19 cellular contexts compared by ENCODE assay signal in genomic region chr7:127379642-127380041, GRCh38. TPM values are rescaled to one million over a fixed set of nuclear protein-coding genes. Genes with fewer than 3 reads are reported as not detected.
A peak's percentile ranks its signal among the peaks of the same experiment; 100 is the strongest.
DNase-seq lines count a peak whose midpoint lies in the region; ATAC-seq, FAIRE-seq and TF ChIP-seq lines count a peak whose summit lies in the region.
"Had no signal": no experiment of that assay in that cellular context is flagged by ENCODE, and none has a peak within 500 bp of the region (broad histone marks: within the 10 kb centered on the region; RNA-seq: fewer than 3 reads in every experiment).

No MANE protein-coding gene starts in this region.

- H3K79me2 ChIP-seq in HepG2 (ENCODE audit: insufficient read depth, low read length), result peaks cover 41% of the 10 kb centered on the region
- H3K79me2 ChIP-seq in Loucy (ENCODE audit: insufficient read depth, low read length), result peaks cover 85% of the 10 kb centered on the region

- POLR2A ChIA-PET in HepG2 (lab: Yijun Ruan, JAX), result no interaction called here

- no peaks in the 10 kb centered on the region for H3K9me2 ChIP-seq in Loucy (replicated peaks; ENCODE audit: low read depth, low read length)

- no peak for TF ChIP-seq CTCF in HepG2 (CRISPR knock-in tag; IDR thresholded peaks at IDR 0.05)
- no peak for TF ChIP-seq CTCF in right lobe of liver (IDR thresholded peaks at IDR 0.05)
- TF ChIP-seq CTCF in Loucy (conservative IDR thresholded peaks at IDR 0.05; ENCODE audit: low read length), result no peak

- H3K4me2 ChIP-seq in HepG2 (ENCODE audit: low read depth, low read length), result no peak overlapping the region
- H3K4me2 ChIP-seq in Loucy (ENCODE audit: low read depth, low read length, poor library complexity, severe bottlenecking), result peak overlapping the region; percentile 27

- H3K4me3 Mint-ChIP-seq in activated naive CD8-positive, alpha-beta T cell treated with anti-CD3 and anti-CD28 coated beads, Interleukin-2, amount 50 U/mL, for 24 hours, result no peak overlapping the region
- no peak overlapping the region for H3K4me3 Mint-ChIP-seq in stimulated activated memory B cell treated with anti-CD40 and anti-IgM and Interleukin-4, amounts not matched to agents 10 μg/mL and 1 μg/mL and 100 μg/mL, for 72 hours

- H3K36me3 Mint-ChIP-seq in activated naive CD8-positive, alpha-beta T cell treated with anti-CD3 and anti-CD28 coated beads, Interleukin-2, amount 50 U/mL, for 24 hours (ENCODE audit: low read depth), result peaks cover 55% of the 10 kb centered on the region
- H3K36me3 Mint-ChIP-seq in stimulated activated memory B cell treated with anti-CD40 and anti-IgM and Interleukin-4, amounts not matched to agents 10 μg/mL and 1 μg/mL and 100 μg/mL, for 72 hours, result peaks cover 43% of the 10 kb centered on the region

- H3K9me3 Mint-ChIP-seq in activated naive CD8-positive, alpha-beta T cell treated with anti-CD3 and anti-CD28 coated beads, Interleukin-2, amount 50 U/mL, for 24 hours, result no peaks in the 10 kb centered on the region
- H3K9me3 Mint-ChIP-seq in stimulated activated memory B cell treated with anti-CD40 and anti-IgM and Interleukin-4, amounts not matched to agents 10 μg/mL and 1 μg/mL and 100 μg/mL, for 72 hours, result no peaks in the 10 kb centered on the region

- H3K4me3 ChIP-seq in HepG2 (replicated peaks in 1 of 3; ENCODE audit: insufficient read depth in 1 of 3, low read depth in 2 of 3, low read length in 3 of 3), result no peak overlapping the region
- H3K4me3 ChIP-seq in right lobe of liver, result no peak overlapping the region
- no peak overlapping the region for H3K4me3 ChIP-seq in Loucy (ENCODE audit: low read length, poor library complexity, severe bottlenecking)

- H3K36me3 ChIP-seq in HepG2 (replicated peaks in 1 of 2; ENCODE audit: control insufficient read depth in 1 of 2, insufficient read depth in 2 of 2, low read length in 2 of 2) (peaks cover 0 to 11% of the 10 kb centered on the region in 2 experiments; a peak in 3 of 5 replicates), right lobe of liver (peaks cover 0 to 5% (median 0%) of the 10 kb centered on the region in 4 donors), Loucy (ENCODE audit: insufficient read depth, low read length) (peaks cover 41% of the 10 kb centered on the region)

- peak overlapping the region; percentile 49 for H3K27ac Mint-ChIP-seq in activated naive CD8-positive, alpha-beta T cell treated with anti-CD3 and anti-CD28 coated beads, Interleukin-2, amount 50 U/mL, for 24 hours
- peak overlapping the region; percentile 25 for H3K27ac Mint-ChIP-seq in stimulated activated memory B cell treated with anti-CD40 and anti-IgM and Interleukin-4, amounts not matched to agents 10 μg/mL and 1 μg/mL and 100 μg/mL, for 72 hours

- no peak overlapping the region for H3K9ac ChIP-seq in HepG2 (ENCODE audit: insufficient read depth, low read depth, low read length)
- no peak overlapping the region for H3K9ac ChIP-seq in Loucy (ENCODE audit: low read depth, low read length, poor library complexity, severe bottlenecking)

- H3K27me3 ChIP-seq in HepG2 (ENCODE audit: control insufficient read depth in 1 of 2, insufficient read depth in 2 of 2, low read length in 2 of 2) (no peaks in the 10 kb centered on the region), right lobe of liver (no peaks in the 10 kb centered on the region), Loucy (ENCODE audit: insufficient read depth, low read length, poor library complexity, severe bottlenecking) (no peaks in the 10 kb centered on the region)

- no peak for TF ChIP-seq RAD21 in HepG2 (CRISPR knock-in tag; IDR thresholded peaks at IDR 0.05)

- CTCF ChIA-PET in HepG2 (lab: Yijun Ruan, JAX; ENCODE audit: low intra/inter-chr PET ratio, low total read pairs), result no interaction called here

- TF ChIP-seq EP300 in HepG2 (IDR thresholded peaks at IDR 0.05; ENCODE audit: low read depth in 2 of 2, low read length in 2 of 2), result no peak
- no peak for TF ChIP-seq EP300 in HepG2 (CRISPR knock-in tag; IDR thresholded peaks at IDR 0.05; ENCODE audit: borderline replicate concordance)

- H4K20me1 ChIP-seq in HepG2 (ENCODE audit: insufficient read depth, low read length), result peaks cover 2% of the 10 kb centered on the region; the same call in 1 of the 2 replicates
- peaks cover 95% of the 10 kb centered on the region for H4K20me1 ChIP-seq in Loucy (ENCODE audit: insufficient read depth, low read length, poor library complexity, severe bottlenecking)

- no peaks in the 10 kb centered on the region for H3K27me3 Mint-ChIP-seq in activated naive CD8-positive, alpha-beta T cell treated with anti-CD3 and anti-CD28 coated beads, Interleukin-2, amount 50 U/mL, for 24 hours
- H3K27me3 Mint-ChIP-seq in stimulated activated memory B cell treated with anti-CD40 and anti-IgM and Interleukin-4, amounts not matched to agents 10 μg/mL and 1 μg/mL and 100 μg/mL, for 72 hours, result no peaks in the 10 kb centered on the region

- no peaks in the 10 kb centered on the region for H3F3A ChIP-seq in Loucy (ENCODE audit: low read depth)

- TF ChIP-seq POLR2A in HepG2 (IDR thresholded peaks at IDR 0.05; ENCODE audit: insufficient read depth in 1 of 2, low read depth in 2 of 2, low read length in 2 of 2) (no peak), right lobe of liver (IDR thresholded peaks at IDR 0.05) (no peak)

- H3K9me3 ChIP-seq in HepG2 (ENCODE audit: low read length), result no peaks in the 10 kb centered on the region
- H3K9me3 ChIP-seq in right lobe of liver, result no peaks in the 10 kb centered on the region
- H3K9me3 ChIP-seq in Loucy (ENCODE audit: insufficient read depth, low read depth, low read length), result no peaks in the 10 kb centered on the region

- intact Hi-C loops in HepG2 (cut with micrococcal nuclease; ENCODE audit: unreplicated experiment), result no loop called here
- intact Hi-C loops in right lobe of liver (cut with DNase I), result no loop called here

- no peak for FAIRE-seq in HepG2 (lab: Jason Lieb, UNC)
- FAIRE-seq: D721Med, HTR-8/SVneo had no signal

- peaks cover 25% of the 10 kb centered on the region for H3K4me1 ChIP-seq in HepG2 (ENCODE audit: insufficient read depth, low read length)
- H3K4me1 ChIP-seq in right lobe of liver, result peaks cover 0 to 7% (median 0%) of the 10 kb centered on the region in 4 donors
- H3K4me1 ChIP-seq in Loucy (ENCODE audit: insufficient read depth, low read length, poor library complexity, severe bottlenecking), result peaks cover 17% of the 10 kb centered on the region

- in situ Hi-C loops in HepG2 (cut with HindIII; ENCODE audit: extremely low pct_ligation_motif_present, low pct_unique_long_range_greater_than_20kb), result no loop called here

- no peak overlapping the region for H3K27ac ChIP-seq in HepG2 (ENCODE audit: extremely low read length, insufficient read depth, low read length)
- H3K27ac ChIP-seq in right lobe of liver, result no peak overlapping the region
- H3K27ac ChIP-seq: HL-60 had no signal

- WGBS in HepG2 (ENCODE audit: low lambda C conversion rate), result 91% methylated on average over 2 of the region's 2 CpGs
- WGBS in right lobe of liver (ENCODE audit: insufficient coverage, low coverage, low lambda C conversion rate, missing lambda C conversion rate), result 85% methylated on average over 2 of the region's 2 CpGs

- ATAC-seq in HepG2 (no peak), right lobe of liver (no peak), GM19328 (IDR thresholded peaks at IDR 0.05; ENCODE audit: unreplicated experiment) (no peak)
- no peak for ATAC-seq in activated naive CD8-positive, alpha-beta T cell treated with anti-CD3 and anti-CD28 coated beads, Interleukin-2, amount 50 U/mL, for 24 hours
- no peak for ATAC-seq in stimulated activated memory B cell treated with anti-CD40 and anti-IgM and Interleukin-4, amounts not matched to agents 10 μg/mL and 1 μg/mL and 100 μg/mL, for 72 hours

- DNase-seq in HepG2 (ENCODE audit: low spot score) (no peak), right lobe of liver (no peak)
- no peak for DNase-seq in activated naive CD8-positive, alpha-beta T cell treated with anti-CD3 and anti-CD28 coated beads, Interleukin-2, amount 50 U/mL, for 24 hours
- DNase-seq in activated CD4-positive, alpha-beta T cell treated with anti-CD3 and anti-CD28 coated beads for 4 hours, result no peak
- DNase-seq: AML-193, DMS79, H7, NCI-H2029, NCI-H2171, NCI-H748 treated with DMSO at 0.1 percent for 48 hours, OCI-M1, RPMI8226, SIG-M5 had no signal

- peaks cover 79% of the 10 kb centered on the region for H3K4me1 Mint-ChIP-seq in activated naive CD8-positive, alpha-beta T cell treated with anti-CD3 and anti-CD28 coated beads, Interleukin-2, amount 50 U/mL, for 24 hours
- peaks cover 52% of the 10 kb centered on the region for H3K4me1 Mint-ChIP-seq in stimulated activated memory B cell treated with anti-CD40 and anti-IgM and Interleukin-4, amounts not matched to agents 10 μg/mL and 1 μg/mL and 100 μg/mL, for 72 hours

- BruUV-seq in HepG2 (replicated peaks; lab: Mats Ljungman, UMichigan), result no TSS peak

- H2AFZ ChIP-seq in HepG2 (ENCODE audit: low read length), result no peak overlapping the region
- H2AFZ ChIP-seq in Loucy (ENCODE audit: low read length), result no peak overlapping the region

RNA-seq across cellular contexts. Expression of gene ZNF800, which starts 12.9 kb away (rescaled TPM):
- total RNA-seq in HepG2 (2016; rRNA removed; fragmentation: Illumina TruSeq; extraction: Trizol) (12.7 and 13.7 TPM in 2 replicates), right lobe of liver (10 to 100 TPM; 12.5 to 32.3 (median 15.3) TPM)
- total RNA-seq in HepG2 (2016; cell fraction: cytosol; rRNA removed; fragmentation: Illumina TruSeq; extraction: Trizol; ENCODE audit: low read depth), result 3.6 and 6.0 TPM in 2 replicates
- total RNA-seq in HepG2 (2016; cell fraction: insoluble cytoplasmic fraction; rRNA removed; fragmentation: Illumina TruSeq; extraction: Trizol), result 12.3 and 16.2 TPM in 2 replicates
- 8.6 and 10.9 TPM in 2 replicates for total RNA-seq in HepG2 (2016; cell fraction: membrane; rRNA removed; fragmentation: Illumina TruSeq; extraction: Trizol)
- 19.8 and 22.2 TPM in 2 replicates for total RNA-seq in HepG2 (2016; cell fraction: nucleus; rRNA removed; fragmentation: Illumina TruSeq; extraction: Trizol)
- polyA plus RNA-seq in HepG2 (2011; rRNA removed), result 5.3 and 7.1 TPM in 2 replicates
- 2.1 and 4.5 TPM in 2 replicates for polyA plus RNA-seq in HepG2 (2011; cell fraction: cytosol; rRNA removed)
- 11.8 and 13.5 TPM in 2 replicates for polyA plus RNA-seq in HepG2 (2011; cell fraction: nucleus; rRNA removed)
- 5.5 and 7.3 TPM in 2 replicates for polyA plus RNA-seq in HepG2 (2012)
- 0.34 and 0.62 TPM in 2 replicates for polyA plus RNA-seq in HepG2 (2016; cell fraction: cytosol; fragmentation: Illumina TruSeq; extraction: Trizol; ENCODE audit: low read depth)
- polyA plus RNA-seq in HepG2 (2016; cell fraction: insoluble cytoplasmic fraction; fragmentation: Illumina TruSeq; extraction: Trizol; ENCODE audit: low read depth), result 8.3 and 8.5 TPM in 2 replicates
- polyA plus RNA-seq in HepG2 (2016; cell fraction: membrane; fragmentation: Illumina TruSeq; extraction: Trizol; ENCODE audit: low read depth), result 1.1 and 1.2 TPM in 2 replicates
- polyA plus RNA-seq in HepG2 (2016; cell fraction: nucleus; fragmentation: Illumina TruSeq; extraction: Trizol; ENCODE audit: insufficient read depth, low read depth), result 21.9 and 22.5 TPM in 2 replicates
- 5.9 and 15.6 TPM in 2 replicates for polyA minus RNA-seq in HepG2 (2011; rRNA and poly(A)+ RNA removed; ENCODE audit: low replicate concordance)
- polyA minus RNA-seq in HepG2 (2011; cell fraction: cytosol; rRNA and poly(A)+ RNA removed), result 10.8 and 14.6 TPM in 2 replicates
- polyA minus RNA-seq in HepG2 (2011; cell fraction: nucleus; rRNA and poly(A)+ RNA removed), result 62.7 and 74.1 TPM in 2 replicates
